In genomic region chr19:46347572-46347883, GRCh38 we compare ENCODE assay signal across 9 cellular contexts. TPM values are rescaled to one million over a fixed set of nuclear protein-coding genes. Genes with fewer than 3 reads are reported as not detected.
DNase-seq lines count a peak whose midpoint lies in the region; ATAC-seq and TF ChIP-seq lines count a peak whose summit lies in the region.
"Had no signal": no experiment of that assay in that cellular context is flagged by ENCODE, and none has a peak within 500 bp of the region (broad histone marks: within the 10 kb centered on the region; RNA-seq: fewer than 3 reads in every experiment).

No MANE protein-coding gene starts in this region.

- no peak for TF ChIP-seq CTCF in MM.1S (IDR thresholded peaks at IDR 0.05; ENCODE audit: low read length)
- no peak for TF ChIP-seq CTCF in neural cell (IDR thresholded peaks at IDR 0.05; ENCODE audit: poor library complexity, severe bottlenecking)
- TF ChIP-seq CTCF in foreskin keratinocyte (conservative IDR thresholded peaks at IDR 0.05), result no peak

- ATAC-seq in foreskin keratinocyte (no peak), GM19351 (IDR thresholded peaks at IDR 0.05; ENCODE audit: unreplicated experiment) (no peak), HG03354 (IDR thresholded peaks at IDR 0.05; ENCODE audit: poor library complexity, severe bottlenecking, unreplicated experiment) (no peak)

- H3K4me2 ChIP-seq in BLaER1 (peak overlapping the region; percentile 92), MM.1S (ENCODE audit: low read depth, low read length) (peak overlapping the region; percentile 82), neural cell (ENCODE audit: low read length) (peak overlapping the region; percentile 79)

- peak overlapping the region; percentile 93; the same call in 1 of the 2 replicates for H2AFZ ChIP-seq in MM.1S (ENCODE audit: low read length)
- peak overlapping the region; percentile 100 for H2AFZ ChIP-seq in neural cell (ENCODE audit: low read depth, low read length)

- H4K20me1 ChIP-seq in BLaER1, result peaks cover 31% of the 10 kb centered on the region
- H4K20me1 ChIP-seq in MM.1S (ENCODE audit: insufficient read depth, low read length), result peaks cover 6% of the 10 kb centered on the region; the same call in 1 of the 2 replicates
- H4K20me1 ChIP-seq in neural cell (ENCODE audit: insufficient read depth), result peaks cover 6% of the 10 kb centered on the region

- H3K4me1 ChIP-seq in BLaER1 (peaks cover 77% of the 10 kb centered on the region), MM.1S (ENCODE audit: low read length) (peaks cover 36% of the 10 kb centered on the region), ectodermal cell (ENCODE audit: control insufficient read depth, insufficient read depth, low read length) (no peaks in the 10 kb centered on the region), foreskin keratinocyte (peaks cover 20% of the 10 kb centered on the region)

- no peak for TF ChIP-seq EP300 in neural cell (conservative IDR thresholded peaks at IDR 0.05; ENCODE audit: poor library complexity, severe bottlenecking)

- H3K36me3 ChIP-seq in BLaER1 (peaks cover 23% of the 10 kb centered on the region), MM.1S (replicated peaks; ENCODE audit: insufficient read depth, low read length) (no peaks in the 10 kb centered on the region; the same call in 1 of the 2 replicates), ectodermal cell (ENCODE audit: control insufficient read depth, insufficient read depth, low read length) (no peaks in the 10 kb centered on the region), neural cell (ENCODE audit: insufficient read depth, low read length) (no peaks in the 10 kb centered on the region)

- H3K27ac ChIP-seq in BLaER1, result peak overlapping the region; percentile 94
- H3K27ac ChIP-seq in MM.1S (ENCODE audit: low read length), result no peak overlapping the region
- H3K27ac ChIP-seq in ectodermal cell (ENCODE audit: insufficient read depth, low read depth, low read length, poor library complexity, severe bottlenecking), result no peak overlapping the region
- H3K27ac ChIP-seq in neural cell (ENCODE audit: low read length), result peak overlapping the region; percentile 92
- no peak overlapping the region for H3K27ac ChIP-seq in foreskin keratinocyte

- H3F3A ChIP-seq in MM.1S (ENCODE audit: insufficient read depth, low read length) (0 out of 2 replicates have a peak, but pooled peaks cover 6% of the 10 kb centered on the region), neural cell (ENCODE audit: insufficient read depth, low read length, poor library complexity, severe bottlenecking) (no peaks in the 10 kb centered on the region)

- H3K4me3 ChIP-seq in BLaER1, result peak overlapping the region; percentile 95
- H3K4me3 ChIP-seq in MM.1S (ENCODE audit: low read length), result peak overlapping the region; percentile 96
- H3K4me3 ChIP-seq in ectodermal cell (ENCODE audit: insufficient read depth, low read depth, low read length), result peak overlapping the region; percentile 99
- peak overlapping the region; percentile 100 for H3K4me3 ChIP-seq in neural cell (ENCODE audit: low read length)

- H3K9me3 ChIP-seq in BLaER1 (no peaks in the 10 kb centered on the region), MM.1S (replicated peaks; ENCODE audit: insufficient read depth, low read length) (no peaks in the 10 kb centered on the region), ectodermal cell (ENCODE audit: control insufficient read depth, low read length) (no peaks in the 10 kb centered on the region), neural cell (ENCODE audit: low read length) (no peaks in the 10 kb centered on the region)

- WGBS in ectodermal cell, 2 experiments, result 0 to 10% methylated on average over 3 of the region's 3 CpGs

- H3K27me3 ChIP-seq in BLaER1 (no peaks in the 10 kb centered on the region), MM.1S (replicated peaks; ENCODE audit: insufficient read depth, low read length) (peaks cover 10% of the 10 kb centered on the region), ectodermal cell (ENCODE audit: control insufficient read depth, insufficient read depth, low read length, poor library complexity, severe bottlenecking) (no peaks in the 10 kb centered on the region), neural cell (ENCODE audit: insufficient read depth, low read depth, low read length) (no peaks in the 10 kb centered on the region), foreskin keratinocyte (peaks cover 4% of the 10 kb centered on the region)

- no peaks in the 10 kb centered on the region for H3K9me2 ChIP-seq in MM.1S (replicated peaks; ENCODE audit: insufficient read depth, low read length)
- H3K9me2 ChIP-seq in neural cell (ENCODE audit: insufficient read depth, low read length), result no peaks in the 10 kb centered on the region

- H3K9ac ChIP-seq in BLaER1, result peak overlapping the region; percentile 92
- peak overlapping the region; percentile 89 for H3K9ac ChIP-seq in MM.1S (ENCODE audit: low read length)
- H3K9ac ChIP-seq in neural cell (ENCODE audit: low read length), result peak overlapping the region; percentile 99

- H3K79me2 ChIP-seq in MM.1S (ENCODE audit: low read length), result peaks cover 56% of the 10 kb centered on the region
- peaks cover 34% of the 10 kb centered on the region for H3K79me2 ChIP-seq in neural cell (replicated peaks; ENCODE audit: insufficient read depth, low read length)

- TF ChIP-seq RAD21 in neural cell (conservative IDR thresholded peaks at IDR 0.05), result no peak

- no peak for DNase-seq in MM.1S
- no peak for DNase-seq in foreskin keratinocyte
- no peak for DNase-seq in glomerular visceral epithelial cell (ENCODE audit: extremely low spot score)

TF ChIP-seq in neural cell, 6 proteins besides CTCF, POLR2A, EP300 and RAD21:
- TF ChIP-seq POLR2AphosphoS5 (IDR thresholded peaks at IDR 0.05), result no peak
- no peak for TF ChIP-seq MXI1 (conservative IDR thresholded peaks at IDR 0.05; ENCODE audit: poor library complexity, severe bottlenecking)
- no peak for TF ChIP-seq SMC3 (conservative IDR thresholded peaks at IDR 0.05; ENCODE audit: poor library complexity)
- no peak for TF ChIP-seq TAF1 (IDR thresholded peaks at IDR 0.05; ENCODE audit: low read depth)
- TF ChIP-seq EZH2 (IDR thresholded peaks at IDR 0.05; ENCODE audit: borderline replicate concordance, insufficient read depth, low read length, poor library complexity, severe bottlenecking), result no peak
- no peak for TF ChIP-seq REST (IDR thresholded peaks at IDR 0.05; ENCODE audit: borderline replicate concordance)

RNA-seq across cellular contexts. Expression of gene PPP5C, which starts 0.6 kb away (rescaled TPM):
- polyA plus RNA-seq in ectodermal cell (2013, experiment 1 of 4), result 114 TPM
- 107 TPM for polyA plus RNA-seq in ectodermal cell (2013, experiment 2 of 4)
- polyA plus RNA-seq in ectodermal cell (2013, experiment 3 of 4), result 84.8 TPM
- polyA plus RNA-seq in ectodermal cell (2013, experiment 4 of 4), result 99.0 TPM
- polyA plus RNA-seq in neural cell (99.3 and 120 TPM in 2 replicates), foreskin keratinocyte (73.8 and 80.6 TPM in 2 replicates)
- polyA minus RNA-seq in neural cell, result 79.1 and 79.8 TPM in 2 replicates
- total RNA-seq in foreskin keratinocyte, result 62.5 and 75.3 TPM in 2 replicates

RNA-seq across cellular contexts. Expression of gene HIF3A, which starts 50.7 kb away (rescaled TPM):
- 37.7 TPM for polyA plus RNA-seq in ectodermal cell (2013, experiment 1 of 4)
- polyA plus RNA-seq in ectodermal cell (2013, experiment 2 of 4), result 35.7 TPM
- 19.0 TPM for polyA plus RNA-seq in ectodermal cell (2013, experiment 3 of 4)
- polyA plus RNA-seq in ectodermal cell (2013, experiment 4 of 4), result 22.1 TPM
- 2.0 and 2.1 TPM in 2 replicates for polyA plus RNA-seq in neural cell
- 3.4 and 5.0 TPM in 2 replicates for polyA minus RNA-seq in neural cell
- 0.17 TPM in 1 of 2 replicates, not detected in the other for total RNA-seq in foreskin keratinocyte
- polyA plus RNA-seq in foreskin keratinocyte, result 0.07 TPM in 2 replicates
- total RNA-seq: NCI-H460 had no signal

Comparison
In these comparisons a context has a peak if more than half of its experiments do, and no peak if none do; other contexts are left out.
1. H3K27ac ChIP-seq: peak in BLaER1 (single experiment) and neural cell (single experiment); none in MM.1S (single experiment), ectodermal cell (single experiment) and foreskin keratinocyte (single experiment).
2. Peak in every context shown above with its lines, with median percentiles within 50 percentile points of each other: H3K4me2 ChIP-seq, H3K4me3 ChIP-seq and H3K9ac ChIP-seq.